Comparison of ENCODE assay signal across 9 cellular contexts in genomic region chr1:109624215-109625010, GRCh38. TPM values are rescaled to one million over a fixed set of nuclear protein-coding genes. Genes with fewer than 3 reads are reported as not detected.
DNase-seq lines count a peak whose midpoint lies in the region; ATAC-seq and TF ChIP-seq lines count a peak whose summit lies in the region.
"Had no signal": no experiment of that assay in that cellular context is flagged by ENCODE, and none has a peak within 500 bp of the region (broad histone marks: within the 10 kb centered on the region; RNA-seq: fewer than 3 reads in every experiment).

No MANE protein-coding gene starts in this region.

- peaks cover 48% of the 10 kb centered on the region for H3K4me1 ChIP-seq in CD4-positive, CD25-positive, alpha-beta regulatory T cell (ENCODE audit: control insufficient read depth, insufficient read depth, low read length, poor library complexity, severe bottlenecking)

- no peaks in the 10 kb centered on the region for H3K9me2 ChIP-seq in SU-DHL-6 (replicated peaks; ENCODE audit: insufficient read depth, low read length)

- H4K20me1 ChIP-seq in SU-DHL-6 (ENCODE audit: low read depth, low read length): no peaks in the 10 kb centered on the region

- H3K4me1 Mint-ChIP-seq in CD4-positive, CD25-positive, alpha-beta regulatory T cell: peaks cover 1 to 51% (median 25%) of the 10 kb centered on the region in 4 donors

- H3K27ac Mint-ChIP-seq in CD4-positive, CD25-positive, alpha-beta regulatory T cell: peak overlapping the region; percentile 52 to 96 (median 76)

- ATAC-seq in CD4-positive, CD25-positive, alpha-beta regulatory T cell (ENCODE audit: low read depth in 2 of 2): no peak
- ATAC-seq in GM21447 (IDR thresholded peaks at IDR 0.05; ENCODE audit: unreplicated experiment): peak; percentile 34
- ATAC-seq: gastrocnemius medialis had no signal

- no peaks in the 10 kb centered on the region for H3K27me3 ChIP-seq in CD4-positive, CD25-positive, alpha-beta regulatory T cell (ENCODE audit: control insufficient read depth, insufficient read depth, low read length)
- H3K27me3 ChIP-seq in SU-DHL-6 (ENCODE audit: low read length): no peaks in the 10 kb centered on the region
- H3K27me3 ChIP-seq: gastrocnemius medialis had no signal

- H3K36me3 Mint-ChIP-seq in CD4-positive, CD25-positive, alpha-beta regulatory T cell: peaks cover 15% of the 10 kb centered on the region

- H2AFZ ChIP-seq in SU-DHL-6 (ENCODE audit: low read depth, low read length, severe bottlenecking): no peak overlapping the region

- peak overlapping the region; percentile 29 for H3K4me2 ChIP-seq in SU-DHL-6 (ENCODE audit: low read depth, low read length, poor library complexity, severe bottlenecking)

- H3K36me3 ChIP-seq in CD4-positive, CD25-positive, alpha-beta regulatory T cell (ENCODE audit: control insufficient read depth, insufficient read depth, low read length): peaks cover 26% of the 10 kb centered on the region
- no peaks in the 10 kb centered on the region for H3K36me3 ChIP-seq in SU-DHL-6 (ENCODE audit: low read length)

- H3K4me3 Mint-ChIP-seq in CD4-positive, CD25-positive, alpha-beta regulatory T cell: peak overlapping the region in 3 of 4 donors; percentile 24 to 58 (median 48)

- no peaks in the 10 kb centered on the region for H3K9me3 ChIP-seq in CD4-positive, CD25-positive, alpha-beta regulatory T cell (ENCODE audit: control insufficient read depth in 2 of 2, low read length in 2 of 2)
- H3K9me3 ChIP-seq in SU-DHL-6 (ENCODE audit: insufficient read depth, low read length): no peaks in the 10 kb centered on the region
- H3K9me3 ChIP-seq: gastrocnemius medialis had no signal

- H3K9ac ChIP-seq in SU-DHL-6 (ENCODE audit: low read length): peak overlapping the region; percentile 28; the same call in 1 of the 2 replicates

- peak in 1 of 3 donors; percentile 51 for DNase-seq in CD4-positive, CD25-positive, alpha-beta regulatory T cell
- DNase-seq in left kidney (ENCODE audit: low read depth, low spot score) (peak; percentile 59), AG08395 (ENCODE audit: low spot score) (no peak), NCI-H774 (lab: John Stamatoyannopoulos, UW) (no peak), NCI-H524 (lab: John Stamatoyannopoulos, UW) (no peak), HuH-7 (ENCODE audit: low spot score) (no peak)
- DNase-seq: gastrocnemius medialis had no signal

- H3K27ac ChIP-seq in CD4-positive, CD25-positive, alpha-beta regulatory T cell (ENCODE audit: insufficient read depth, low read length, poor library complexity, severe bottlenecking): no peak overlapping the region
- no peak overlapping the region for H3K27ac ChIP-seq in SU-DHL-6 (ENCODE audit: low read depth, low read length)
- H3K27ac ChIP-seq: gastrocnemius medialis had no signal

- peaks cover 4% of the 10 kb centered on the region for H3K27me3 Mint-ChIP-seq in CD4-positive, CD25-positive, alpha-beta regulatory T cell

- H3F3A ChIP-seq in SU-DHL-6 (ENCODE audit: insufficient read depth): no peaks in the 10 kb centered on the region

- TF ChIP-seq CTCF in SU-DHL-6 (IDR thresholded peaks at IDR 0.05; ENCODE audit: insufficient read depth, low read length, poor library complexity, severe bottlenecking): no peak

- H3K79me2 ChIP-seq in SU-DHL-6 (ENCODE audit: insufficient read depth, low read length): peaks cover 25% of the 10 kb centered on the region; the same call in 1 of the 2 replicates

- no peak overlapping the region for H3K4me3 ChIP-seq in CD4-positive, CD25-positive, alpha-beta regulatory T cell (ENCODE audit: low read depth, low read length)
- H3K4me3 ChIP-seq in SU-DHL-6 (ENCODE audit: insufficient read depth, low read length, poor library complexity, severe bottlenecking): peak overlapping the region; percentile 8
- H3K4me3 ChIP-seq: gastrocnemius medialis had no signal

- no peaks in the 10 kb centered on the region for H3K9me3 Mint-ChIP-seq in CD4-positive, CD25-positive, alpha-beta regulatory T cell

RNA-seq across cellular contexts. Expression of gene AMPD2, which starts 4.8 kb away (rescaled TPM):
- 203 TPM for total RNA-seq in CD4-positive, CD25-positive, alpha-beta regulatory T cell
- polyA plus RNA-seq in CD4-positive, CD25-positive, alpha-beta regulatory T cell: 10 to 100 TPM; 23.3 to 30.9 (median 26.7) TPM

RNA-seq across cellular contexts. Expression of gene GNAT2, which starts 5.0 kb away (rescaled TPM):
- not detected for total RNA-seq in CD4-positive, CD25-positive, alpha-beta regulatory T cell
- polyA plus RNA-seq in CD4-positive, CD25-positive, alpha-beta regulatory T cell: under 1 TPM in 1 of 4 donors, not detected in 3; 0.40 TPM
- total RNA-seq: gastrocnemius medialis had no signal

RNA-seq across cellular contexts. Expression of gene GSTM4, which starts 31.5 kb away (rescaled TPM):
- total RNA-seq in CD4-positive, CD25-positive, alpha-beta regulatory T cell: 14.4 TPM
- 10 to 100 TPM in 3 of 4 donors, 1 to 10 TPM in 1; 2.2 to 31.4 (median 17.6) TPM for polyA plus RNA-seq in CD4-positive, CD25-positive, alpha-beta regulatory T cell

RNA-seq across cellular contexts. Expression of gene GSTM2, which starts 43.4 kb away (rescaled TPM):
- total RNA-seq in CD4-positive, CD25-positive, alpha-beta regulatory T cell: 36.2 TPM
- polyA plus RNA-seq in CD4-positive, CD25-positive, alpha-beta regulatory T cell: 10 to 100 TPM in 2 of 4 donors, 1 to 10 TPM in 2; 8.0 to 11.9 (median 10.4) TPM
